In the genomic region with DNA sequence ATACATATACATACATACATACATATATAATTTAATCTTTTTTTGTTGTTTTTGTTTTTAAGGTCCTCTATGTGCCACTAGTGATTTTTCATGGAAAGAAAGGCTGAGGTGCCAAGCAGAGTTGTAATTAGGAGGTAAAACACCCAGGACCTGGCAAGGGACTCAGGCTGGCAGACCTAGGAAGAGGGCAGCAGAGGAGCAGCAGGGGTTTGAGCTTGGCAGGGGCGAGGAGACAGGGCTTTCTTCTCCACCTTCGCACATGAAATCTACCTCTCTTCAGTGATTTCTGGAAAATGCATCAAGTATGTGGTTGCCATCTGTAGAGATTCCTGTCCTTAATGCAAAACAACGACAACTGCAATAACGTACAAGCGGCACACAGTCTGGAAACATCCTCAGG, we compare ENCODE assay signal across 23 cellular contexts. TPM values are rescaled to one million over a fixed set of nuclear protein-coding genes. Genes with fewer than 3 reads are reported as not detected.
"Had no signal": no experiment of that assay in that cellular context is flagged by ENCODE, and none has a peak within 500 bp of the region (broad histone marks: within the 10 kb centered on the region; RNA-seq: fewer than 3 reads in every experiment).

No MANE protein-coding gene starts in this region.

- H3K36me3 ChIP-seq: neutrophil, pancreas, right lobe of liver, sigmoid colon, stomach, thoracic aorta, thyroid gland, tibial nerve, upper lobe of left lung, vagina had no signal

- H3K27me3 ChIP-seq: neutrophil, pancreas, right lobe of liver, sigmoid colon, stomach, thyroid gland, tibial nerve, upper lobe of left lung, vagina had no signal

- H3K4me1 ChIP-seq: thyroid gland, tibial nerve, upper lobe of left lung, vagina had no signal

- H3K4me3 ChIP-seq: pancreas, psoas muscle, right lobe of liver, sigmoid colon, stomach, thoracic aorta, thyroid gland, tibial nerve, upper lobe of left lung, vagina had no signal

- DNase-seq: naive thymus-derived CD8-positive, alpha-beta T cell; nephron progenitor cell; pancreas; psoas muscle; right cardiac atrium; right lobe of liver; sigmoid colon; small intestine; stimulated activated CD4-positive, alpha-beta T cell treated with anti-CD3 and anti-CD28 coated beads, Interleukin-15, amount 100 ng/mL, for 24 hours; stimulated activated CD4-positive, alpha-beta T cell treated with anti-CD3 and anti-CD28 coated beads, Interleukin-2, amount 100 ng/mL, for 24 hours; stimulated activated CD4-positive, alpha-beta T cell treated with anti-CD3 and anti-CD28 coated beads, Interleukin-2, amount 100 ng/mL, for 48 hours; stimulated activated CD4-positive, alpha-beta T cell treated with anti-CD3 and anti-CD28 coated beads, Interleukin-4, amount 100 ng/mL, for 24 hours; stimulated activated naive B cell treated with anti-CD40 and anti-IgM and Interleukin-4, amounts not matched to agents 10 μg/mL and 1 μg/mL and 100 μg/mL, for 72 hours; stimulated activated naive CD4-positive, alpha-beta T cell treated with Interleukin-2 at 50 U/mL for 16 hours; stomach; thyroid gland; trophoblast cell; upper lobe of left lung had no signal

- H3K27ac ChIP-seq: neutrophil, pancreas, psoas muscle, right lobe of liver, sigmoid colon, stomach, thoracic aorta, thyroid gland, tibial nerve, upper lobe of left lung, vagina had no signal

- H3K9me3 ChIP-seq: neutrophil, pancreas, psoas muscle, right lobe of liver, sigmoid colon, stomach, thoracic aorta, thyroid gland, tibial nerve, upper lobe of left lung, vagina had no signal

RNA-seq across cellular contexts. Expression of a gene that starts 31.9 kb away (rescaled TPM):
- total RNA-seq: naive thymus-derived CD8-positive, alpha-beta T cell; natural killer cell treated with Interleukin-12 subunit alpha and Interleukin-12 subunit beta and Interleukin-15 and Interleukin-18, amount 100 ng/mL, for 72 hours had no signal
- polyA plus RNA-seq: naive thymus-derived CD8-positive, alpha-beta T cell had no signal
